8 cellular contexts compared by ENCODE assay signal in genomic region chr3:127590593-127591477, GRCh38. TPM values are rescaled to one million over a fixed set of nuclear protein-coding genes. Genes with fewer than 3 reads are reported as not detected.
DNase-seq lines count a peak whose midpoint lies in the region; ATAC-seq and TF ChIP-seq lines count a peak whose summit lies in the region.

TSS of gene TPRA1 (minus strand) at chr3:127590733. CDS start at chr3:127580146, 10,587 bp downstream.

- H3K27me3 ChIP-seq in prostate gland (replicated peaks; ENCODE audit: insufficient read depth), result no peaks in the 10 kb centered on the region

- H3K4me1 Mint-ChIP-seq in T-helper 17 cell, result peaks cover 26% of the 10 kb centered on the region

- intact Hi-C loops in left ventricle myocardium superior (cut with micrococcal nuclease) (no loop called here), prostate gland (cut with DNase I) (loop anchor here (10.0 kb wide), 1 partner anchor 224 kb away; no protein-coding TSS in a partner anchor)

- H3K27ac Mint-ChIP-seq in T-helper 17 cell, result peak within 1 kb of the TSS; percentile 89

- peak within 1 kb of the TSS; percentile 87 for H3K27ac ChIP-seq in prostate gland
- peak within 1 kb of the TSS; percentile 92 for H3K27ac ChIP-seq in urinary bladder (ENCODE audit: low read depth)

- no peaks in the 10 kb centered on the region for H3K36me3 ChIP-seq in prostate gland
- no peaks in the 10 kb centered on the region for H3K36me3 ChIP-seq in urinary bladder (ENCODE audit: insufficient read depth)

- H3K4me3 ChIP-seq in prostate gland, result peak within 1 kb of the TSS; percentile 56 to 98
- peak within 1 kb of the TSS; percentile 92 for H3K4me3 ChIP-seq in urinary bladder (ENCODE audit: low read depth, low read length)

- under 1% methylated on average over 72 of the region's 72 CpGs for WGBS in prostate gland
- WGBS in urinary bladder, result under 1% methylated on average over 72 of the region's 72 CpGs

- H3K4me1 ChIP-seq in prostate gland (replicated peaks), result peaks cover 16% of the 10 kb centered on the region
- peaks cover 2% of the 10 kb centered on the region for H3K4me1 ChIP-seq in urinary bladder (ENCODE audit: insufficient read depth)

- no peaks in the 10 kb centered on the region for H3K9me3 ChIP-seq in T-helper 17 cell (ENCODE audit: control insufficient read depth, low read length, poor library complexity, severe bottlenecking)
- H3K9me3 ChIP-seq in prostate gland, result no peaks in the 10 kb centered on the region

- ATAC-seq in HG02884 (IDR thresholded peaks at IDR 0.05; ENCODE audit: unreplicated experiment) (peak; percentile 79), T-helper 17 cell (peak; percentile 92), left ventricle myocardium superior (peak; percentile 91)

- TF ChIP-seq CTCF in prostate gland (IDR thresholded peaks at IDR 0.05), result peak in 3 of 4 experiments; percentile 17 to 43 (median 41)

- no peaks in the 10 kb centered on the region for H3K27me3 Mint-ChIP-seq in T-helper 17 cell

- DNase-seq in NCI-H146 treated with DMSO at 0.1 percent for 48 hours (lab: John Stamatoyannopoulos, UW; ENCODE audit: unreplicated experiment) (peak; percentile 99), T-helper 17 cell (peak; percentile 61 to 71 (median 62)), amygdala (lab: John Stamatoyannopoulos, UW) (peak; percentile 21 to 99 (median 88)), left ventricle myocardium superior (peak; percentile 90), prostate gland (ENCODE audit: low spot score) (peak; percentile 92)

- H3K4me3 Mint-ChIP-seq in T-helper 17 cell, result peak within 1 kb of the TSS; percentile 96

- TF ChIP-seq POLR2A in GM15510 (IDR thresholded peaks at IDR 0.05; ENCODE audit: borderline replicate concordance, extremely low read depth, insufficient read length) (peak; percentile 59), prostate gland (IDR thresholded peaks at IDR 0.05) (peak; percentile 62)

- peaks cover 2% of the 10 kb centered on the region for H3K36me3 Mint-ChIP-seq in T-helper 17 cell (ENCODE audit: low read depth)

RNA-seq across cellular contexts. Expression of gene TPRA1, which starts in this region (rescaled TPM):
- 10 to 100 TPM; 12.5 to 16.6 TPM for total RNA-seq in T-helper 17 cell
- total RNA-seq in left ventricle myocardium superior, result 22.8 TPM
- 10 to 100 TPM; 46.6 to 73.1 TPM for total RNA-seq in prostate gland
- 20.6 TPM for total RNA-seq in urinary bladder
- polyA plus RNA-seq in urinary bladder, result 41.5 TPM

Comparison
In these comparisons a context has a peak if more than half of its experiments do, and no peak if none do; other contexts are left out.
1. Peak in every context shown above with its lines: DNase-seq, ATAC-seq, H3K4me3 ChIP-seq and H3K27ac ChIP-seq.